In the genomic region with DNA sequence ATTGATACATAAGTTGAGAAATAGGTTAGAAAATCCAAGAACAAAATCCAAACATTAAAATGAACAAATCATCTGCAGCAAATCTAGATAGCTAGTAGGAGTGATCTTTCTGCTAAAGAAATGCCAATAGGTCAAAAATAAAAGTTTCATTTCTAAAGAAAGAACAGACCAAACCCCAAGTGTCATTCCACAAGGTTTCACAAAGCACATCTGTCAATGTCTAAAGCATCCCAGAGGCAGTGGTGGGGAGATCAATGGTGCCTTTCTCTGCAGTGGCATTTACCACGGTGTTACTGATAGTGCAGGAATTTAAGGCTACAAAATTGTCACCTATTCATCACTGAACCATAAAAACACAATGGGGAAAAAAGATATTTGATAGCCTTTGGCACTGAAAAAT, we compare ENCODE assay signal across 22 cellular contexts.
DNase-seq lines count a peak whose midpoint lies in the region; ATAC-seq, FAIRE-seq and TF ChIP-seq lines count a peak whose summit lies in the region.
"Had no signal": no experiment of that assay in that cellular context is flagged by ENCODE, and none has a peak within 500 bp of the region (broad histone marks: within the 10 kb centered on the region; RNA-seq: fewer than 3 reads in every experiment).

No MANE protein-coding gene starts in this region.

- DNase-seq in SK-N-SH: no peak
- DNase-seq in GM12878 (ENCODE audit: low read depth, low spot score): no peak
- DNase-seq in type B pancreatic cell (ENCODE audit: extremely low spot score, unreplicated experiment): no peak
- no peak for DNase-seq in heart right ventricle
- DNase-seq: naive B cell; NCI-H146; NCI-H774; OCI-M1; stimulated activated CD4-positive, alpha-beta T cell treated with anti-CD3 and anti-CD28 coated beads, Interleukin-2, amount 100 ng/mL, for 48 hours; upper lobe of left lung had no signal

- H3K36me3 ChIP-seq in SK-N-SH (replicated peaks in 1 of 2; ENCODE audit: control insufficient read depth in 1 of 2, insufficient read depth in 2 of 2, low read length in 1 of 2) (no peaks in the 10 kb centered on the region), GM12878 (ENCODE audit: control insufficient read depth in 2 of 2, insufficient read depth in 2 of 2, low read length in 1 of 2) (no peaks in the 10 kb centered on the region), heart right ventricle (no peaks in the 10 kb centered on the region)
- H3K36me3 ChIP-seq: upper lobe of left lung had no signal

- H3K9me3 ChIP-seq in SK-N-SH: no peaks in the 10 kb centered on the region
- H3K9me3 ChIP-seq in GM12878 (replicated peaks; ENCODE audit: control insufficient read depth, insufficient read depth, low read length): no peaks in the 10 kb centered on the region
- H3K9me3 ChIP-seq in heart right ventricle: no peaks in the 10 kb centered on the region
- H3K9me3 ChIP-seq: upper lobe of left lung had no signal

- CTCF ChIA-PET in SK-N-SH (lab: Yijun Ruan, JAX): interaction anchor here (1.4 to 1.9 kb wide), 3 partner anchors 10 to 12 kb away, joined by 3 to 6 read pairs (median 5); no protein-coding TSS in a partner anchor
- CTCF ChIA-PET in GM12878 (lab: Yijun Ruan, JAX): interaction anchor here (0.6 to 4.7 kb wide), 19 partner anchors 11 to 544 kb away, joined by 3 to 68 read pairs (median 5); no protein-coding TSS in a partner anchor

- POLR2A ChIA-PET in SK-N-SH (lab: Yijun Ruan, JAX): no interaction called here
- POLR2A ChIA-PET in GM12878 (lab: Charles Lee): no interaction called here

- TF ChIP-seq CTCF in SK-N-SH (IDR thresholded peaks at IDR 0.05): no peak
- no peak for TF ChIP-seq CTCF in GM12878 (IDR thresholded peaks at IDR 0.05 in 2 of 3, conservative IDR thresholded peaks at IDR 0.05 in 1 of 3; ENCODE audit: control insufficient read depth in 2 of 3, extremely low read depth in 1 of 3, insufficient read depth in 1 of 3, low read depth in 3 of 3, low read length in 3 of 3)
- no peak for TF ChIP-seq CTCF in type B pancreatic cell (conservative IDR thresholded peaks at IDR 0.05)
- no peak for TF ChIP-seq CTCF in heart right ventricle (IDR thresholded peaks at IDR 0.05)

- peak overlapping the region; percentile 87 for H3K27ac Mint-ChIP-seq in type B pancreatic cell
- H3K27ac Mint-ChIP-seq: activated T-helper 2 cell treated with anti-CD3 and anti-CD28 coated beads, Interferon-gamma antibody, Interleukin-2, Interleukin-4, amounts not matched to agents 10 μg/mL and 5 μg/mL and 100 μg/mL, durations not matched to agents 14 hours and 24 hours and 36 hours; naive B cell; stimulated activated naive CD8-positive, alpha-beta T cell treated with anti-CD3 and anti-CD28 coated beads, Interleukin-15, Interleukin-2, amounts not matched to agents 100 ng/mL and 50 ng/mL, for 24 hours had no signal

- 91% methylated on average over 1 of the region's 1 CpG for WGBS in SK-N-SH (ENCODE audit: low lambda C conversion rate)
- 50% methylated on average over 1 of the region's 1 CpG for WGBS in GM12878 (ENCODE audit: insufficient coverage, insufficient replicate concordance, low lambda C conversion rate, missing lambda C conversion rate)
- 11 to 43% methylated on average over 1 of the region's 1 CpG for WGBS in heart right ventricle, 2 donors

- TF ChIP-seq RAD21 in SK-N-SH (IDR thresholded peaks at IDR 0.05; ENCODE audit: low read length) (no peak), GM12878 (IDR thresholded peaks at IDR 0.05; ENCODE audit: insufficient read depth, low read depth, low read length) (no peak)

- peaks cover 34% of the 10 kb centered on the region for H3K4me1 Mint-ChIP-seq in type B pancreatic cell (ENCODE audit: unreplicated experiment)

- ATAC-seq in SK-N-SH treated with all-trans-retinoic acid at 6 μM for 48 hours: no peak
- peak; percentile 37 for ATAC-seq in HG02678 (IDR thresholded peaks at IDR 0.05; ENCODE audit: unreplicated experiment)
- peak; percentile 46 for ATAC-seq in GM12878
- no peak for ATAC-seq in heart right ventricle
- ATAC-seq in GM21737 (IDR thresholded peaks at IDR 0.05; ENCODE audit: unreplicated experiment): no peak
- no peak for ATAC-seq in HG03571 (IDR thresholded peaks at IDR 0.05; ENCODE audit: unreplicated experiment)

- H3K27ac ChIP-seq in SK-N-SH (ENCODE audit: low read depth in 2 of 2, low read length in 1 of 2) (no peak overlapping the region), GM12878 (ENCODE audit: control insufficient read depth, insufficient read depth) (no peak overlapping the region), heart right ventricle (no peak overlapping the region)
- H3K27ac ChIP-seq: 22Rv1, coronary artery, hepatocyte, upper lobe of left lung had no signal

- in situ Hi-C loops in GM12878 (cut with MboI): no loop called here

- H3K4me1 ChIP-seq in SK-N-SH (ENCODE audit: control insufficient read depth in 1 of 2, insufficient read depth in 2 of 2, low read depth in 1 of 2, low read length in 1 of 2) (peaks cover 2 to 12% of the 10 kb centered on the region in 2 experiments; a peak in 2 of 4 replicates), GM12878 (ENCODE audit: control insufficient read depth, insufficient read depth, low read length) (no peaks in the 10 kb centered on the region; the same call in 1 of the 2 replicates), heart right ventricle (peaks cover 0 to 25% (median 10%) of the 10 kb centered on the region in 9 donors)

- H3K27me3 ChIP-seq in SK-N-SH (ENCODE audit: insufficient read depth) (no peaks in the 10 kb centered on the region), GM12878 (replicated peaks in 1 of 2; ENCODE audit: control insufficient read depth in 2 of 2, insufficient read depth in 2 of 2, low read length in 1 of 2) (no peaks in the 10 kb centered on the region), heart right ventricle (no peaks in the 10 kb centered on the region)
- H3K27me3 ChIP-seq: hepatocyte, upper lobe of left lung had no signal

- FAIRE-seq in GM12878 (lab: Jason Lieb, UNC): peak; percentile 47
- FAIRE-seq: islet of Langerhans had no signal

- no peak for TF ChIP-seq POLR2A in GM12878 (IDR thresholded peaks at IDR 0.05; ENCODE audit: low read depth, low read length)

- SMC1A ChIA-PET in GM12878 (lab: Charles Lee; ENCODE audit: uncharacterized antibody, unreplicated experiment): interaction anchor here (0.7 to 4.1 kb wide), 12 partner anchors 14 to 359 kb away, joined by 3 to 54 read pairs (median 4); no protein-coding TSS in a partner anchor

- intact Hi-C loops in GM12878 (cut with micrococcal nuclease; ENCODE audit: unreplicated experiment): loop anchor here (5.0 to 10.0 kb wide), 5 partner anchors 55 to 548 kb away; a partner anchor contains a TSS
- intact Hi-C loops in heart right ventricle (cut with DNase I): loop anchor here in 9 of 10 donors (2.0 to 10.0 kb wide), 9 partner anchors 58 to 360 kb away; a partner anchor contains a TSS

- H2AFZ ChIP-seq in SK-N-SH (ENCODE audit: low read depth): no peak overlapping the region
- H2AFZ ChIP-seq in GM12878 (ENCODE audit: control insufficient read depth, low read depth, low read length): no peak overlapping the region
- H2AFZ ChIP-seq: hepatocyte had no signal

- H3K79me2 ChIP-seq in SK-N-SH (ENCODE audit: insufficient read depth): peaks cover 40% of the 10 kb centered on the region; the same call in 1 of the 2 replicates
- H3K79me2 ChIP-seq in GM12878 (ENCODE audit: control insufficient read depth, insufficient read depth, low read length): no peaks in the 10 kb centered on the region

- H3K9ac ChIP-seq in SK-N-SH: no peak overlapping the region
- no peak overlapping the region for H3K9ac ChIP-seq in GM12878 (ENCODE audit: control insufficient read depth, insufficient read depth, low read length)

- H4K20me1 ChIP-seq in SK-N-SH (ENCODE audit: insufficient read depth) (peaks cover 17% of the 10 kb centered on the region; the same call in 1 of the 2 replicates), GM12878 (ENCODE audit: control insufficient read depth, insufficient read depth) (no peaks in the 10 kb centered on the region)

- no peaks in the 10 kb centered on the region for H3K36me3 Mint-ChIP-seq in type B pancreatic cell
- H3K36me3 Mint-ChIP-seq: naive B cell had no signal

- peaks cover 6% of the 10 kb centered on the region for H3F3A ChIP-seq in SK-N-SH (replicated peaks; ENCODE audit: insufficient read depth)

- RAD21 ChIA-PET in GM12878 (lab: Charles Lee; ENCODE audit: unreplicated experiment): interaction anchor here (0.7 to 3.8 kb wide), 15 partner anchors 13 to 385 kb away, joined by 3 to 33 read pairs (median 4); no protein-coding TSS in a partner anchor

- no peaks in the 10 kb centered on the region for H3K9me2 ChIP-seq in SK-N-SH

- H3K9me3 Mint-ChIP-seq in type B pancreatic cell: peaks cover 5% of the 10 kb centered on the region
- H3K9me3 Mint-ChIP-seq: activated T-helper 2 cell treated with anti-CD3 and anti-CD28 coated beads, Interferon-gamma antibody, Interleukin-2, Interleukin-4, amounts not matched to agents 10 μg/mL and 5 μg/mL and 100 μg/mL, durations not matched to agents 14 hours and 24 hours and 36 hours; naive B cell; stimulated activated naive CD8-positive, alpha-beta T cell treated with anti-CD3 and anti-CD28 coated beads, Interleukin-15, Interleukin-2, amounts not matched to agents 100 ng/mL and 50 ng/mL, for 24 hours had no signal

- no peaks in the 10 kb centered on the region for H3K27me3 Mint-ChIP-seq in type B pancreatic cell
- H3K27me3 Mint-ChIP-seq: stimulated activated naive CD8-positive, alpha-beta T cell treated with anti-CD3 and anti-CD28 coated beads, Interleukin-15, Interleukin-2, amounts not matched to agents 100 ng/mL and 50 ng/mL, for 24 hours had no signal

- TF ChIP-seq EP300 in SK-N-SH (IDR thresholded peaks at IDR 0.05; ENCODE audit: borderline replicate concordance in 1 of 2, low read depth in 1 of 2, low read length in 1 of 2): no peak
- no peak for TF ChIP-seq EP300 in GM12878 (IDR thresholded peaks at IDR 0.05; ENCODE audit: borderline replicate concordance in 1 of 2, control insufficient read depth in 1 of 2, low read depth in 2 of 2, low read length in 2 of 2)

- H3K4me2 ChIP-seq in SK-N-SH (no peak overlapping the region), GM12878 (ENCODE audit: control insufficient read depth, insufficient read depth) (no peak overlapping the region; the same call in 1 of the 2 replicates)
- H3K4me2 ChIP-seq: hepatocyte had no signal

- H3K4me3 Mint-ChIP-seq in type B pancreatic cell: peak overlapping the region; percentile 18
- H3K4me3 Mint-ChIP-seq: stimulated activated naive CD8-positive, alpha-beta T cell treated with anti-CD3 and anti-CD28 coated beads, Interleukin-15, Interleukin-2, amounts not matched to agents 100 ng/mL and 50 ng/mL, for 24 hours had no signal

- no peak overlapping the region for H3K4me3 ChIP-seq in SK-N-SH (ENCODE audit: low read depth in 2 of 2, low read length in 1 of 2)
- H3K4me3 ChIP-seq in GM12878: no peak overlapping the region
- H3K4me3 ChIP-seq in heart right ventricle: no peak overlapping the region
- H3K4me3 ChIP-seq: coronary artery, hepatocyte, lung, skin epidermis, upper lobe of left lung had no signal

- BruUV-seq in GM12878 (replicated peaks; lab: Mats Ljungman, UMichigan): no TSS peak

TF ChIP-seq in SK-N-SH, 30 proteins besides CTCF, POLR2A, EP300 and RAD21 (continues in another document):
- no peak for TF ChIP-seq NRF1 (IDR thresholded peaks at IDR 0.05; ENCODE audit: low read depth, low read length)

TF ChIP-seq in SK-N-SH treated with all-trans-retinoic acid at 6 μM for 48 hours, 23 proteins besides CTCF, POLR2A, EP300 and RAD21 (continues in another document):
- TF ChIP-seq ZFP3 (CRISPR knock-in tag; IDR thresholded peaks at IDR 0.05): no peak

TF ChIP-seq in GM12878, 131 proteins besides CTCF, POLR2A, EP300 and RAD21 (continues in another document):
- TF ChIP-seq IKZF1 (conservative IDR thresholded peaks at IDR 0.05): 0 out of 2 replicates have a peak, but pooled peaks have one; percentile 8

Comparison
In these comparisons a context has a peak if more than half of its experiments do, and no peak if none do; other contexts are left out.
1. ATAC-seq: peak in HG02678 (single experiment) and GM12878 (single experiment); none in SK-N-SH treated with all-trans-retinoic acid at 6 μM for 48 hours (single experiment), heart right ventricle (0 of 8), GM21737 (single experiment) and HG03571 (single experiment).